Comparison of ENCODE assay signal across 8 cellular contexts in genomic region chr4:75698162-75698962, GRCh38. TPM values are rescaled to one million over a fixed set of nuclear protein-coding genes. Genes with fewer than 3 reads are reported as not detected.
A peak's percentile ranks its signal among the peaks of the same experiment; 100 is the strongest.
DNase-seq lines count a peak whose midpoint lies in the region; ATAC-seq and TF ChIP-seq lines count a peak whose summit lies in the region.

No MANE protein-coding gene starts in this region.

- ATAC-seq in CD4-positive, alpha-beta T cell (ENCODE audit: poor library complexity): peak; percentile 20
- ATAC-seq in HG03135 (IDR thresholded peaks at IDR 0.05; ENCODE audit: unreplicated experiment): peak; percentile 96
- ATAC-seq in SK-N-SH treated with all-trans-retinoic acid at 6 μM for 48 hours: no peak

- no peak overlapping the region for H3K4me3 Mint-ChIP-seq in CD4-positive, alpha-beta T cell
- H3K4me3 Mint-ChIP-seq in activated CD4-positive, alpha-beta T cell treated with anti-CD3 and anti-CD28 coated beads, Interleukin-2, amount 10 ng/mL, durations not matched to agents 7 days and 5 days: peak overlapping the region; percentile 6

- H3K9me3 ChIP-seq in CD4-positive, alpha-beta T cell (ENCODE audit: control insufficient read depth, low read length): no peaks in the 10 kb centered on the region

- no peak for TF ChIP-seq CTCF in CD4-positive, alpha-beta T cell (IDR thresholded peaks at IDR 0.05)
- no peak for TF ChIP-seq CTCF in RWPE1 (conservative IDR thresholded peaks at IDR 0.05; ENCODE audit: low read depth)

- POLR2A ChIA-PET in CD4-positive, alpha-beta T cell (lab: Charles Lee): interaction anchor here (1.6 kb wide), 1 partner anchor 25 kb away, joined by 6 read pairs; the partner anchor contains the start of gene USO1
- POLR2A ChIA-PET in activated CD4-positive, alpha-beta T cell treated with anti-CD3 and anti-CD28 coated beads, Interleukin-2, amount 10 ng/mL, durations not matched to agents 7 days and 5 days (lab: Charles Lee): interaction anchor here (0.7 kb wide), 1 partner anchor 1349 kb away, joined by 3 read pairs; no protein-coding TSS in a partner anchor
- POLR2A ChIA-PET in RWPE1 (lab: Yijun Ruan, JAX; ENCODE audit: low non-redundant PET): no interaction called here

- H3K4me1 Mint-ChIP-seq in CD4-positive, alpha-beta T cell (ENCODE audit: low read depth): peaks cover 45% of the 10 kb centered on the region
- H3K4me1 Mint-ChIP-seq in activated CD4-positive, alpha-beta T cell treated with anti-CD3 and anti-CD28 coated beads, Interleukin-2, amount 10 ng/mL, durations not matched to agents 7 days and 5 days: peaks cover 36% of the 10 kb centered on the region

- H3K4me3 ChIP-seq in skin epidermis: no peak overlapping the region

- peaks cover 5% of the 10 kb centered on the region for H3K36me3 Mint-ChIP-seq in CD4-positive, alpha-beta T cell (ENCODE audit: low read depth)
- H3K36me3 Mint-ChIP-seq in activated CD4-positive, alpha-beta T cell treated with anti-CD3 and anti-CD28 coated beads, Interleukin-2, amount 10 ng/mL, durations not matched to agents 7 days and 5 days (ENCODE audit: low read depth): peaks cover 13% of the 10 kb centered on the region

- intact Hi-C loops in CD4-positive, alpha-beta T cell (cut with DNase I, micrococcal nuclease): loop anchor here in 1 of 2 experiments (5.0 kb wide), 1 partner anchor 41 kb away; no protein-coding TSS in a partner anchor

- H3K27me3 Mint-ChIP-seq in CD4-positive, alpha-beta T cell: no peaks in the 10 kb centered on the region
- no peaks in the 10 kb centered on the region for H3K27me3 Mint-ChIP-seq in activated CD4-positive, alpha-beta T cell treated with anti-CD3 and anti-CD28 coated beads, Interleukin-2, amount 10 ng/mL, durations not matched to agents 7 days and 5 days

- CTCF ChIA-PET in CD4-positive, alpha-beta T cell (lab: Charles Lee): interaction anchor here (0.8 to 1.8 kb wide), 3 partner anchors 16 to 42 kb away, joined by 3 to 6 read pairs (median 5); partner anchors contain the start of gene USO1
- CTCF ChIA-PET in activated CD4-positive, alpha-beta T cell treated with anti-CD3 and anti-CD28 coated beads, Interleukin-2, amount 10 ng/mL, durations not matched to agents 7 days and 5 days (lab: Charles Lee): interaction anchor here (1.0 to 1.5 kb wide), 2 partner anchors 10 to 31 kb away, joined by 3 to 4 read pairs; no protein-coding TSS in a partner anchor
- CTCF ChIA-PET in RWPE1 (lab: Yijun Ruan, JAX): no interaction called here

- no peak for DNase-seq in CD4-positive, alpha-beta T cell
- DNase-seq in GM19240 (ENCODE audit: insufficient read length, low spot score) (peak; percentile 23), RWPE1 (ENCODE audit: low spot score) (no peak), cortex of kidney (lab: John Stamatoyannopoulos, UW) (no peak)
- DNase-seq in activated CD4-positive, alpha-beta T cell treated with anti-CD3 and anti-CD28 coated beads, Interleukin-2, amount 10 ng/mL, durations not matched to agents 7 days and 5 days: no peak

- H3K27ac ChIP-seq in CD4-positive, alpha-beta T cell (ENCODE audit: low read depth, low read length): peak overlapping the region; percentile 35
- peak overlapping the region in 11 of 21 experiments; percentile 1 to 73 (median 27) for H3K27ac ChIP-seq in skin epidermis
- no peak overlapping the region for H3K27ac ChIP-seq in RWPE1

- H3K27ac Mint-ChIP-seq in CD4-positive, alpha-beta T cell: peak overlapping the region; percentile 52
- H3K27ac Mint-ChIP-seq in activated CD4-positive, alpha-beta T cell treated with anti-CD3 and anti-CD28 coated beads, Interleukin-2, amount 10 ng/mL, durations not matched to agents 7 days and 5 days: peak overlapping the region; percentile 39

- H3K27me3 ChIP-seq in CD4-positive, alpha-beta T cell (ENCODE audit: control insufficient read depth, insufficient read depth, low read length): no peaks in the 10 kb centered on the region

- no peaks in the 10 kb centered on the region for H3K9me3 Mint-ChIP-seq in CD4-positive, alpha-beta T cell
- peaks cover 3% of the 10 kb centered on the region for H3K9me3 Mint-ChIP-seq in activated CD4-positive, alpha-beta T cell treated with anti-CD3 and anti-CD28 coated beads, Interleukin-2, amount 10 ng/mL, durations not matched to agents 7 days and 5 days

TF ChIP-seq in SK-N-SH treated with all-trans-retinoic acid at 6 μM for 48 hours, 23 proteins besides CTCF, POLR2A, EP300 and RAD21:
- TF ChIP-seq ARNTL (CRISPR knock-in tag; IDR thresholded peaks at IDR 0.05; ENCODE audit: borderline replicate concordance, low read depth) (no peak), CREB5 (CRISPR knock-in tag; IDR thresholded peaks at IDR 0.05; ENCODE audit: low read depth) (no peak), TCF4 (CRISPR knock-in tag; IDR thresholded peaks at IDR 0.05; ENCODE audit: borderline replicate concordance) (no peak), RARB (CRISPR knock-in tag; IDR thresholded peaks at IDR 0.05) (no peak)

RNA-seq across cellular contexts. Expression of gene G3BP2, which starts 25.2 kb away (rescaled TPM):
- total RNA-seq in CD4-positive, alpha-beta T cell: 100 to 1,000 TPM; 319 to 322 TPM
- total RNA-seq in activated CD4-positive, alpha-beta T cell treated with anti-CD3 and anti-CD28 coated beads, Interleukin-2, amount 10 ng/mL, durations not matched to agents 7 days and 5 days: 100 to 1,000 TPM; 135 to 137 TPM

RNA-seq across cellular contexts. Expression of gene USO1, which starts 26.0 kb away (rescaled TPM):
- 10 to 100 TPM; 10.5 to 10.9 TPM for total RNA-seq in CD4-positive, alpha-beta T cell
- total RNA-seq in activated CD4-positive, alpha-beta T cell treated with anti-CD3 and anti-CD28 coated beads, Interleukin-2, amount 10 ng/mL, durations not matched to agents 7 days and 5 days: 10 to 100 TPM; 38.9 to 43.5 TPM
